Comparison of ENCODE assay signal across 8 cellular contexts in the genomic region with DNA sequence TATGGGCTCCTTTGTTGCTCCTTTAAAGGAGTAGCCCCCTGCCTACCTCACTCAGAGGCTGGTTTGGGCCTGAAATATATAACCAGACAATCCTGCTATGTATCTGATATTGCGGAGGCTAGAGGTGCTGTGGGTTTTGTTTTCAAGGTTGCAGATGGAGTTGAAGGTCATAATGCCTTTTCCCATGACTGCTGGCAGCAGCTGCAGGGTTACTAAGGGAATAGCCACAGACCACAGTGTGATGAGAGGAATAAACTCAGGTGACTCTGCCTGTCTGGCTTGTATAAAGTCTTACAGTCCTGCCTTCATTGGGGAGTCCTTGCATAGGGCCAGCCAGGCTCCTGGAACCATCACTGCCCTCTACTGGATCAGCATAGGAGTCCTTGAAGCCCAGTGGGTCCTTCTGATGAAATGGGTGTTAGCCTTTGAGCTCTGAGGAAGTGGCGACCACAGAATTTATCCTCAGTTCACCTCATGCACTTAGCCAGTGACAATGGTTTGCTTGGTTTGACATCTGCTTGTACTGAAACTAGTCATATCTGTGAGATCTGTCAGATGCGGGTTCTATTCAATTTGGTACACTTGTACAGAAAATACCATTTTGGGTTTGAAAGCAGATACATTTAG.
DNase-seq lines count a peak whose midpoint lies in the region; ATAC-seq lines count a peak whose summit lies in the region.

No MANE protein-coding gene starts in this region.

- H3K4me1 Mint-ChIP-seq in stimulated activated naive B cell treated with anti-CD40 and anti-IgM and Interleukin-4, amounts not matched to agents 10 μg/mL and 1 μg/mL and 100 μg/mL, for 72 hours: peaks cover 19 to 26% of the 10 kb centered on the region in 2 donors

- no peaks in the 10 kb centered on the region for H3K9me3 Mint-ChIP-seq in stimulated activated naive B cell treated with anti-CD40 and anti-IgM and Interleukin-4, amounts not matched to agents 10 μg/mL and 1 μg/mL and 100 μg/mL, for 72 hours

- H3K27ac Mint-ChIP-seq in stimulated activated naive B cell treated with anti-CD40 and anti-IgM and Interleukin-4, amounts not matched to agents 10 μg/mL and 1 μg/mL and 100 μg/mL, for 72 hours: peak overlapping the region; percentile 1

- ATAC-seq in GM19455 (IDR thresholded peaks at IDR 0.05; ENCODE audit: unreplicated experiment): peak; percentile 96
- ATAC-seq in HG03439 (IDR thresholded peaks at IDR 0.05; ENCODE audit: unreplicated experiment): peak; percentile 88
- peak; percentile 98 for ATAC-seq in stimulated activated naive B cell treated with anti-CD40 and anti-IgM and Interleukin-4, amounts not matched to agents 10 μg/mL and 1 μg/mL and 100 μg/mL, for 72 hours (replicated peaks)

- DNase-seq in EH (ENCODE audit: low read depth) (peak; percentile 72), RPMI8226 (peak; percentile 29), astrocyte of the hippocampus (ENCODE audit: low read depth, low spot score) (peak; percentile 64), islet precursor cell (peak; percentile 88), epidermal melanocyte (ENCODE audit: insufficient read length, low spot score) (no peak)
- peak; percentile 50 for DNase-seq in stimulated activated naive B cell treated with anti-CD40 and anti-IgM and Interleukin-4, amounts not matched to agents 10 μg/mL and 1 μg/mL and 100 μg/mL, for 72 hours

- no peaks in the 10 kb centered on the region for H3K36me3 Mint-ChIP-seq in stimulated activated naive B cell treated with anti-CD40 and anti-IgM and Interleukin-4, amounts not matched to agents 10 μg/mL and 1 μg/mL and 100 μg/mL, for 72 hours

- H3K4me3 Mint-ChIP-seq in stimulated activated naive B cell treated with anti-CD40 and anti-IgM and Interleukin-4, amounts not matched to agents 10 μg/mL and 1 μg/mL and 100 μg/mL, for 72 hours: no peak overlapping the region

- H3K27me3 Mint-ChIP-seq in stimulated activated naive B cell treated with anti-CD40 and anti-IgM and Interleukin-4, amounts not matched to agents 10 μg/mL and 1 μg/mL and 100 μg/mL, for 72 hours: no peaks in the 10 kb centered on the region
